In the genomic region with DNA sequence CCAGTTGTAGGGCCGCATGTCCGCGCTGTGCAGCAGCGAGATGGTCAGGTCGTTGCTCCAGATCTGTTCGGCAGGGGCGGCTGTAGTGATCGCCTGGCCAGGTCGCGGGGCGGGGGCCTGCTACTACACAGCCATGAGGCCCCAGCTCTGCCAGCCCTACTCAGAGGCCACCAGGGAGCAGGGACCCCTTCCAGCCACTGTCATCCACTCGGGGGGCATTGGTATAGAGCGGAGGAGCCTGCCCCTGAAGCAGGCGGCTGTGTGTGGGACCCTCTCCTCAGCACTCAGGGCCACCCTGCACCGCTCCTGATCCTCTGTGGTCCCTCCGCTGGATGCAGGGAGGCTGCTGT, we compare ENCODE assay signal across 1 cellular context.
TF ChIP-seq lines count a peak whose summit lies in the region.

No MANE protein-coding gene starts in this region.

TF ChIP-seq in GM12878, 131 proteins besides CTCF, POLR2A, EP300 and RAD21:
- TF ChIP-seq DPF2 (IDR thresholded peaks at IDR 0.05): no peak
- no peak for TF ChIP-seq NR2C2 (IDR thresholded peaks at IDR 0.05; ENCODE audit: borderline replicate concordance, control insufficient read depth, insufficient read length, low read depth)
- TF ChIP-seq POLR2AphosphoS2 (IDR thresholded peaks at IDR 0.05; ENCODE audit: low read depth, low read length): no peak
- TF ChIP-seq USF1 (IDR thresholded peaks at IDR 0.05; ENCODE audit: borderline replicate concordance, extremely low read length, insufficient read depth, low read depth, low read length): no peak
- TF ChIP-seq YBX1 (IDR thresholded peaks at IDR 0.05): no peak
- TF ChIP-seq, protein P1, sequence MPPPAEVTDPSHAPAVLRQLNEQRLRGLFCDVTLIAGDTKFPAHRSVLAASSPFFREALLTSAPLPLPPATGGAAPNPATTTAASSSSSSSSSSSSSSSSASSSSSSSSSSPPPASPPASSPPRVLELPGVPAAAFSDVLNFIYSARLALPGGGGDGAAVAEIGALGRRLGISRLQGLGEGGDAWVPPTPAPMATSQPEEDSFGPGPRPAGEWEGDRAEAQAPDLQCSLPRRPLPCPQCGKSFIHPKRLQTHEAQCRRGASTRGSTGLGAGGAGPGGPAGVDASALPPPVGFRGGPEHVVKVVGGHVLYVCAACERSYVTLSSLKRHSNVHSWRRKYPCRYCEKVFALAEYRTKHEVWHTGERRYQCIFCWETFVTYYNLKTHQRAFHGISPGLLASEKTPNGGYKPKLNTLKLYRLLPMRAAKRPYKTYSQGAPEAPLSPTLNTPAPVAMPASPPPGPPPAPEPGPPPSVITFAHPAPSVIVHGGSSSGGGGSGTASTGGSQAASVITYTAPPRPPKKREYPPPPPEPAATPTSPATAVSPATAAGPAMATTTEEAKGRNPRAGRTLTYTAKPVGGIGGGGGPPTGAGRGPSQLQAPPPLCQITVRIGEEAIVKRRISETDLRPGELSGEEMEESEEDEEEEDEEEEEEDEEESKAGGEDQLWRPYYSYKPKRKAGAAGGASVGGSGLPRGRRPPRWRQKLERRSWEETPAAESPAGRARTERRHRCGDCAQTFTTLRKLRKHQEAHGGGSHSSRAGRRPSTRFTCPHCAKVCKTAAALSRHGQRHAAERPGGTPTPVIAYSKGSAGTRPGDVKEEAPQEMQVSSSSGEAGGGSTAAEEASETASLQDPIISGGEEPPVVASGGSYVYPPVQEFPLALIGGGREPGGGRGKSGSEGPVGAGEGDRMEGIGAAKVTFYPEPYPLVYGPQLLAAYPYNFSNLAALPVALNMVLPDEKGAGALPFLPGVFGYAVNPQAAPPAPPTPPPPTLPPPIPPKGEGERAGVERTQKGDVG (CRISPR knock-in tag; IDR thresholded peaks at IDR 0.05): no peak
- no peak for TF ChIP-seq ZNF592 (IDR thresholded peaks at IDR 0.05)
- TF ChIP-seq, protein P2, sequence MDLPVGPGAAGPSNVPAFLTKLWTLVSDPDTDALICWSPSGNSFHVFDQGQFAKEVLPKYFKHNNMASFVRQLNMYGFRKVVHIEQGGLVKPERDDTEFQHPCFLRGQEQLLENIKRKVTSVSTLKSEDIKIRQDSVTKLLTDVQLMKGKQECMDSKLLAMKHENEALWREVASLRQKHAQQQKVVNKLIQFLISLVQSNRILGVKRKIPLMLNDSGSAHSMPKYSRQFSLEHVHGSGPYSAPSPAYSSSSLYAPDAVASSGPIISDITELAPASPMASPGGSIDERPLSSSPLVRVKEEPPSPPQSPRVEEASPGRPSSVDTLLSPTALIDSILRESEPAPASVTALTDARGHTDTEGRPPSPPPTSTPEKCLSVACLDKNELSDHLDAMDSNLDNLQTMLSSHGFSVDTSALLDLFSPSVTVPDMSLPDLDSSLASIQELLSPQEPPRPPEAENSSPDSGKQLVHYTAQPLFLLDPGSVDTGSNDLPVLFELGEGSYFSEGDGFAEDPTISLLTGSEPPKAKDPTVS (IDR thresholded peaks at IDR 0.05; ENCODE audit: low read depth, low read length): no peak
- no peak for TF ChIP-seq BHLHE40 (IDR thresholded peaks at IDR 0.05; ENCODE audit: borderline replicate concordance in 1 of 2, low read depth in 2 of 2, low read length in 1 of 2)
- no peak for TF ChIP-seq ZSCAN29 (IDR thresholded peaks at IDR 0.05)
- no peak for TF ChIP-seq ESRRA (IDR thresholded peaks at IDR 0.05; ENCODE audit: low read length)
- no peak for TF ChIP-seq SMARCA5 (IDR thresholded peaks at IDR 0.05)
- TF ChIP-seq RAD51 (IDR thresholded peaks at IDR 0.05): no peak
TF ChIP-seq in GM12878: peak in this region for 0.
